1 cellular context compared by ENCODE assay signal in the genomic region with DNA sequence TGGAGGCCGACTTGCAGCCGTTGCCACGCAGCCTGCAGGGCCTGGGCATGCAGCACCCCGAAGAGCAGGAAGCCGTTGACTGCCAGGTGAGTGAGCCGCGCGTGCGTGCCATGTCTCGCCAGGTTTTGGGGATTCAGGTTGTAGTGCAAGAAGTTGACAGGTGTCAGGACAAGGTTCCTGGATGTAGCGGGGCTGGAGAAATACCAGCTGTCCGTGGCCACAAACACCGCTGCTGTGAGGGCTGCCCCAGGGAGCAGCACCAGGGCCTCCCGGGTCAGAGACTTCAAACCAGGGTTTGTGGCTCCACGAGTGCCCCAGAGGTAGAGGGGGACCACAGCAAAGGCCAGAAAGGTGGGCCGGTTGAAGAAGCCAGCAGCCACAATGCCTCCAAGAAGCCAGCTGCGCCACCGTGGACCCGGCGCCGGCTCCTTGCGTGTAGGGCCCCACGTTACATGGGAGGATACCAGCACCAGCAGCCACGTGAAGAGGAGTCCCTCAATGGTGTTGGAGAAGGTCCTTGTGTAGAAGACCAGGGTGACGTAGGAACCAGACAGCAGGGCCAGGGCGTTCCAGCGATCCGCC.
TF ChIP-seq lines count a peak whose summit lies in the region.

No MANE protein-coding gene starts in this region.

TF ChIP-seq in HepG2, 621 proteins besides CTCF, POLR2A, EP300 and RAD21 (continued from another document and continues in another):
- TF ChIP-seq ZNF235 (CRISPR knock-in tag; IDR thresholded peaks at IDR 0.05; ENCODE audit: borderline replicate concordance) (0 out of 2 replicates have a peak, but pooled peaks have one; percentile 49), SP5 (CRISPR knock-in tag; IDR thresholded peaks at IDR 0.05; ENCODE audit: borderline replicate concordance, low read depth) (no peak), ZFP36L2 (CRISPR knock-in tag; IDR thresholded peaks at IDR 0.05) (no peak), SMARCE1 (IDR thresholded peaks at IDR 0.05; ENCODE audit: borderline replicate concordance) (no peak), MTA3 (CRISPR knock-in tag; IDR thresholded peaks at IDR 0.05) (no peak), ZFP37 (CRISPR knock-in tag; IDR thresholded peaks at IDR 0.05; ENCODE audit: borderline replicate concordance) (no peak), ZNF256 (CRISPR knock-in tag; conservative IDR thresholded peaks at IDR 0.05) (no peak), ZSCAN21 (CRISPR knock-in tag; IDR thresholded peaks at IDR 0.05; ENCODE audit: borderline replicate concordance) (no peak), ZNF7 (CRISPR knock-in tag; IDR thresholded peaks at IDR 0.05) (no peak), POLR2AphosphoS5 (IDR thresholded peaks at IDR 0.05; ENCODE audit: low read depth, low read length) (no peak), DNMT1 (CRISPR knock-in tag; IDR thresholded peaks at IDR 0.05) (no peak; the same call in 1 of the 2 replicates), HNRNPL (IDR thresholded peaks at IDR 0.05; ENCODE audit: low read depth, low read length) (0 out of 2 replicates have a peak, but pooled peaks have one; percentile 60), POLR2G (IDR thresholded peaks at IDR 0.05; ENCODE audit: low read depth, low read length) (no peak; the same call in 1 of the 2 replicates), SCMH1 (CRISPR knock-in tag; IDR thresholded peaks at IDR 0.05; ENCODE audit: borderline replicate concordance) (no peak), SMAD3 (CRISPR knock-in tag; IDR thresholded peaks at IDR 0.05) (no peak), CAMTA2 (CRISPR knock-in tag; IDR thresholded peaks at IDR 0.05; ENCODE audit: borderline replicate concordance) (no peak), PPARG (CRISPR knock-in tag; conservative IDR thresholded peaks at IDR 0.05) (no peak), ZSCAN29 (CRISPR knock-in tag; conservative IDR thresholded peaks at IDR 0.05) (no peak), ZNF543 (CRISPR knock-in tag; IDR thresholded peaks at IDR 0.05) (no peak), SIN3B (IDR thresholded peaks at IDR 0.05; ENCODE audit: low read length) (no peak), ZNF839 (CRISPR knock-in tag; IDR thresholded peaks at IDR 0.05; ENCODE audit: borderline replicate concordance) (0 out of 2 replicates have a peak, but pooled peaks have one; percentile 16), SAFB2 (CRISPR knock-in tag; IDR thresholded peaks at IDR 0.05; ENCODE audit: borderline replicate concordance, low read depth) (no peak), ZSCAN20 (CRISPR knock-in tag; IDR thresholded peaks at IDR 0.05; ENCODE audit: borderline replicate concordance) (no peak), FLYWCH1 (CRISPR knock-in tag; IDR thresholded peaks at IDR 0.05) (no peak), KDM4B (CRISPR knock-in tag; IDR thresholded peaks at IDR 0.05) (no peak), FOSL2 (CRISPR knock-in tag; IDR thresholded peaks at IDR 0.05) (no peak), PHF20 (CRISPR knock-in tag; IDR thresholded peaks at IDR 0.05) (no peak), NFKBIZ (CRISPR knock-in tag; IDR thresholded peaks at IDR 0.05) (no peak), ISL2 (CRISPR knock-in tag; IDR thresholded peaks at IDR 0.05) (no peak), RFXANK (CRISPR knock-in tag; IDR thresholded peaks at IDR 0.05) (no peak)
- TF ChIP-seq, protein P1, sequence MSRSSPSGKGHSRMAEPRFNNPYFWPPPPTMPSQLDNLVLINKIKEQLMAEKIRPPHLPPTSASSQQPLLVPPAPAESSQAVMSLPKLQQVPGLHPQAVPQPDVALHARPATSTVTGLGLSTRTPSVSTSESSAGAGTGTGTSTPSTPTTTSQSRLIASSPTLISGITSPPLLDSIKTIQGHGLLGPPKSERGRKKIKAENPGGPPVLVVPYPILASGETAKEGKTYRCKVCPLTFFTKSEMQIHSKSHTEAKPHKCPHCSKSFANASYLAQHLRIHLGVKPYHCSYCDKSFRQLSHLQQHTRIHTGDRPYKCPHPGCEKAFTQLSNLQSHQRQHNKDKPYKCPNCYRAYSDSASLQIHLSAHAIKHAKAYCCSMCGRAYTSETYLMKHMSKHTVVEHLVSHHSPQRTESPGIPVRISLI (CRISPR knock-in tag; IDR thresholded peaks at IDR 0.05; ENCODE audit: borderline replicate concordance), result no peak
- TF ChIP-seq, protein P2, sequence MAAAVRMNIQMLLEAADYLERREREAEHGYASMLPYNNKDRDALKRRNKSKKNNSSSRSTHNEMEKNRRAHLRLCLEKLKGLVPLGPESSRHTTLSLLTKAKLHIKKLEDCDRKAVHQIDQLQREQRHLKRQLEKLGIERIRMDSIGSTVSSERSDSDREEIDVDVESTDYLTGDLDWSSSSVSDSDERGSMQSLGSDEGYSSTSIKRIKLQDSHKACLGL (CRISPR knock-in tag; IDR thresholded peaks at IDR 0.05), result peak; percentile 66
- TF ChIP-seq, protein P3, sequence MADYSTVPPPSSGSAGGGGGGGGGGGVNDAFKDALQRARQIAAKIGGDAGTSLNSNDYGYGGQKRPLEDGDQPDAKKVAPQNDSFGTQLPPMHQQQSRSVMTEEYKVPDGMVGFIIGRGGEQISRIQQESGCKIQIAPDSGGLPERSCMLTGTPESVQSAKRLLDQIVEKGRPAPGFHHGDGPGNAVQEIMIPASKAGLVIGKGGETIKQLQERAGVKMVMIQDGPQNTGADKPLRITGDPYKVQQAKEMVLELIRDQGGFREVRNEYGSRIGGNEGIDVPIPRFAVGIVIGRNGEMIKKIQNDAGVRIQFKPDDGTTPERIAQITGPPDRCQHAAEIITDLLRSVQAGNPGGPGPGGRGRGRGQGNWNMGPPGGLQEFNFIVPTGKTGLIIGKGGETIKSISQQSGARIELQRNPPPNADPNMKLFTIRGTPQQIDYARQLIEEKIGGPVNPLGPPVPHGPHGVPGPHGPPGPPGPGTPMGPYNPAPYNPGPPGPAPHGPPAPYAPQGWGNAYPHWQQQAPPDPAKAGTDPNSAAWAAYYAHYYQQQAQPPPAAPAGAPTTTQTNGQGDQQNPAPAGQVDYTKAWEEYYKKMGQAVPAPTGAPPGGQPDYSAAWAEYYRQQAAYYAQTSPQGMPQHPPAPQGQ (CRISPR knock-in tag; IDR thresholded peaks at IDR 0.05; ENCODE audit: borderline replicate concordance), result no peak
- TF ChIP-seq, protein P4, sequence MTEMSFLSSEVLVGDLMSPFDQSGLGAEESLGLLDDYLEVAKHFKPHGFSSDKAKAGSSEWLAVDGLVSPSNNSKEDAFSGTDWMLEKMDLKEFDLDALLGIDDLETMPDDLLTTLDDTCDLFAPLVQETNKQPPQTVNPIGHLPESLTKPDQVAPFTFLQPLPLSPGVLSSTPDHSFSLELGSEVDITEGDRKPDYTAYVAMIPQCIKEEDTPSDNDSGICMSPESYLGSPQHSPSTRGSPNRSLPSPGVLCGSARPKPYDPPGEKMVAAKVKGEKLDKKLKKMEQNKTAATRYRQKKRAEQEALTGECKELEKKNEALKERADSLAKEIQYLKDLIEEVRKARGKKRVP (CRISPR knock-in tag; IDR thresholded peaks at IDR 0.05), result no peak
- TF ChIP-seq, protein P5, sequence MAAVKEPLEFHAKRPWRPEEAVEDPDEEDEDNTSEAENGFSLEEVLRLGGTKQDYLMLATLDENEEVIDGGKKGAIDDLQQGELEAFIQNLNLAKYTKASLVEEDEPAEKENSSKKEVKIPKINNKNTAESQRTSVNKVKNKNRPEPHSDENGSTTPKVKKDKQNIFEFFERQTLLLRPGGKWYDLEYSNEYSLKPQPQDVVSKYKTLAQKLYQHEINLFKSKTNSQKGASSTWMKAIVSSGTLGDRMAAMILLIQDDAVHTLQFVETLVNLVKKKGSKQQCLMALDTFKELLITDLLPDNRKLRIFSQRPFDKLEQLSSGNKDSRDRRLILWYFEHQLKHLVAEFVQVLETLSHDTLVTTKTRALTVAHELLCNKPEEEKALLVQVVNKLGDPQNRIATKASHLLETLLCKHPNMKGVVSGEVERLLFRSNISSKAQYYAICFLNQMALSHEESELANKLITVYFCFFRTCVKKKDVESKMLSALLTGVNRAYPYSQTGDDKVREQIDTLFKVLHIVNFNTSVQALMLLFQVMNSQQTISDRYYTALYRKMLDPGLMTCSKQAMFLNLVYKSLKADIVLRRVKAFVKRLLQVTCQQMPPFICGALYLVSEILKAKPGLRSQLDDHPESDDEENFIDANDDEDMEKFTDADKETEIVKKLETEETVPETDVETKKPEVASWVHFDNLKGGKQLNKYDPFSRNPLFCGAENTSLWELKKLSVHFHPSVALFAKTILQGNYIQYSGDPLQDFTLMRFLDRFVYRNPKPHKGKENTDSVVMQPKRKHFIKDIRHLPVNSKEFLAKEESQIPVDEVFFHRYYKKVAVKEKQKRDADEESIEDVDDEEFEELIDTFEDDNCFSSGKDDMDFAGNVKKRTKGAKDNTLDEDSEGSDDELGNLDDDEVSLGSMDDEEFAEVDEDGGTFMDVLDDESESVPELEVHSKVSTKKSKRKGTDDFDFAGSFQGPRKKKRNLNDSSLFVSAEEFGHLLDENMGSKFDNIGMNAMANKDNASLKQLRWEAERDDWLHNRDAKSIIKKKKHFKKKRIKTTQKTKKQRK (IDR thresholded peaks at IDR 0.05; ENCODE audit: low read length), result no peak
- TF ChIP-seq, protein P6, sequence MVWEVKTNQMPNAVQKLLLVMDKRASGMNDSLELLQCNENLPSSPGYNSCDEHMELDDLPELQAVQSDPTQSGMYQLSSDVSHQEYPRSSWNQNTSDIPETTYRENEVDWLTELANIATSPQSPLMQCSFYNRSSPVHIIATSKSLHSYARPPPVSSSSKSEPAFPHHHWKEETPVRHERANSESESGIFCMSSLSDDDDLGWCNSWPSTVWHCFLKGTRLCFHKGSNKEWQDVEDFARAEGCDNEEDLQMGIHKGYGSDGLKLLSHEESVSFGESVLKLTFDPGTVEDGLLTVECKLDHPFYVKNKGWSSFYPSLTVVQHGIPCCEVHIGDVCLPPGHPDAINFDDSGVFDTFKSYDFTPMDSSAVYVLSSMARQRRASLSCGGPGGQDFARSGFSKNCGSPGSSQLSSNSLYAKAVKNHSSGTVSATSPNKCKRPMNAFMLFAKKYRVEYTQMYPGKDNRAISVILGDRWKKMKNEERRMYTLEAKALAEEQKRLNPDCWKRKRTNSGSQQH (CRISPR knock-in tag; IDR thresholded peaks at IDR 0.05; ENCODE audit: low read depth), result no peak
- TF ChIP-seq, protein P7, sequence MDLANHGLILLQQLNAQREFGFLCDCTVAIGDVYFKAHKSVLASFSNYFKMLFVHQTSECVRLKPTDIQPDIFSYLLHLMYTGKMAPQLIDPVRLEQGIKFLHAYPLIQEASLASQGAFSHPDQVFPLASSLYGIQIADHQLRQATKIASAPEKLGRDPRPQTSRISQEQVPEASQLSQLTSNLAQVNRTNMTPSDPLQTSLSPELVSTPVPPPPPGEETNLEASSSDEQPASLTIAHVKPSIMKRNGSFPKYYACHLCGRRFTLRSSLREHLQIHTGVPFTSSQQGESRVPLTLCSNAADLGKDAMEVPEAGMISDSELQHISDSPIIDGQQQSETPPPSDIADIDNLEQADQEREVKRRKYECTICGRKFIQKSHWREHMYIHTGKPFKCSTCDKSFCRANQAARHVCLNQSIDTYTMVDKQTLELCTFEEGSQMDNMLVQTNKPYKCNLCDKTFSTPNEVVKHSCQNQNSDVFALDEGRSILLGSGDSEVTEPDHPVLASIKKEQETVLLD (CRISPR knock-in tag; IDR thresholded peaks at IDR 0.05; ENCODE audit: low read depth), result no peak
- TF ChIP-seq, protein P8, sequence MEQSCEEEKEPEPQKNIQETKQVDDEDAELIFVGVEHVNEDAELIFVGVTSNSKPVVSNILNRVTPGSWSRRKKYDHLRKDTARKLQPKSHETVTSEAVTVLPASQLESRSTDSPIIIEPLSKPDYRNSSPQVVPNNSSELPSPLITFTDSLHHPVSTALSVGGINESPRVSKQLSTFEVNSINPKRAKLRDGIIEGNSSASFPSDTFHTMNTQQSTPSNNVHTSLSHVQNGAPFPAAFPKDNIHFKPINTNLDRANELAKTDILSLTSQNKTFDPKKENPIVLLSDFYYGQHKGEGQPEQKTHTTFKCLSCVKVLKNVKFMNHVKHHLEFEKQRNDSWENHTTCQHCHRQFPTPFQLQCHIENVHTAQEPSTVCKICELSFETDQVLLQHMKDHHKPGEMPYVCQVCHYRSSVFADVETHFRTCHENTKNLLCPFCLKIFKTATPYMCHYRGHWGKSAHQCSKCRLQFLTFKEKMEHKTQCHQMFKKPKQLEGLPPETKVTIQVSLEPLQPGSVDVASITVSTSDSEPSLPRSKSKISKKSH (CRISPR knock-in tag; IDR thresholded peaks at IDR 0.05; ENCODE audit: borderline replicate concordance), result no peak
- TF ChIP-seq, protein P9, sequence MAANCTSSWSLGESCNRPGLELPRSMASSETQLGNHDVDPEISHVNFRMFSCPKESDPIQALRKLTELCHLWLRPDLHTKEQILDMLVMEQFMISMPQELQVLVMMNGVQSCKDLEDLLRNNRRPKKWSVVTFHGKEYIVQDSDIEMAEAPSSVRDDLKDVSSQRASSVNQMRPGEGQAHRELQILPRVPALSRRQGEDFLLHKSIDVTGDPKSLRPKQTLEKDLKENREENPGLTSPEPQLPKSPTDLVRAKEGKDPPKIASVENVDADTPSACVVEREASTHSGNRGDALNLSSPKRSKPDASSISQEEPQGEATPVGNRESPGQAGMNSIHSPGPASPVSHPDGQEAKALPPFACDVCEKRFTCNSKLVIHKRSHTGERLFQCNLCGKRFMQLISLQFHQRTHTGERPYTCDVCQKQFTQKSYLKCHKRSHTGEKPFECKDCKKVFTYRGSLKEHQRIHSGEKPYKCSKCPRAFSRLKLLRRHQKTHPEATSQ (CRISPR knock-in tag; IDR thresholded peaks at IDR 0.05; ENCODE audit: borderline replicate concordance), result no peak
- TF ChIP-seq, protein P10, sequence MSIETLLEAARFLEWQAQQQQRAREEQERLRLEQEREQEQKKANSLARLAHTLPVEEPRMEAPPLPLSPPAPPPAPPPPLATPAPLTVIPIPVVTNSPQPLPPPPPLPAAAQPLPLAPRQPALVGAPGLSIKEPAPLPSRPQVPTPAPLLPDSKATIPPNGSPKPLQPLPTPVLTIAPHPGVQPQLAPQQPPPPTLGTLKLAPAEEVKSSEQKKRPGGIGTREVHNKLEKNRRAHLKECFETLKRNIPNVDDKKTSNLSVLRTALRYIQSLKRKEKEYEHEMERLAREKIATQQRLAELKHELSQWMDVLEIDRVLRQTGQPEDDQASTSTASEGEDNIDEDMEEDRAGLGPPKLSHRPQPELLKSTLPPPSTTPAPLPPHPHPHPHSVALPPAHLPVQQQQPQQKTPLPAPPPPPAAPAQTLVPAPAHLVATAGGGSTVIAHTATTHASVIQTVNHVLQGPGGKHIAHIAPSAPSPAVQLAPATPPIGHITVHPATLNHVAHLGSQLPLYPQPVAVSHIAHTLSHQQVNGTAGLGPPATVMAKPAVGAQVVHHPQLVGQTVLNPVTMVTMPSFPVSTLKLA (IDR thresholded peaks at IDR 0.05), result no peak
